ENCODE assay signal across 20 cellular contexts in genomic region chr4:6416518-6417286, GRCh38. TPM values are rescaled to one million over a fixed set of nuclear protein-coding genes. Genes with fewer than 3 reads are reported as not detected.
A peak's percentile ranks its signal among the peaks of the same experiment; 100 is the strongest.
DNase-seq lines count a peak whose midpoint lies in the region; ATAC-seq, FAIRE-seq and TF ChIP-seq lines count a peak whose summit lies in the region.
"Had no signal": no experiment of that assay in that cellular context is flagged by ENCODE, and none has a peak within 500 bp of the region (broad histone marks: within the 10 kb centered on the region; RNA-seq: fewer than 3 reads in every experiment).

No MANE protein-coding gene starts in this region.

- intact Hi-C loops in Right ventricle myocardium inferior (cut with DNase I) (no loop called here), left cardiac atrium (cut with DNase I) (no loop called here), upper lobe of right lung (cut with DNase I) (no loop called here), sigmoid colon (cut with DNase I) (no loop called here)

- H3K4me3 ChIP-seq in upper lobe of right lung (no peak overlapping the region), sigmoid colon (no peak overlapping the region)
- H3K4me3 ChIP-seq: uterus had no signal

- no peak for FAIRE-seq in urothelium cell line (lab: Jason Lieb, UNC)
- FAIRE-seq: colon, G401.6, GM12892, small intestine had no signal

- TF ChIP-seq POLR2A in sigmoid colon (IDR thresholded peaks at IDR 0.05): no peak

- no peaks in the 10 kb centered on the region for H3K4me1 ChIP-seq in upper lobe of right lung
- H3K4me1 ChIP-seq in sigmoid colon: peaks cover 0 to 3% (median 0%) of the 10 kb centered on the region in 4 donors

- 40 to 42% methylated on average over 15 to 16 of the region's 16 CpGs for WGBS in sigmoid colon, 2 donors

- TF ChIP-seq CTCF in upper lobe of right lung (IDR thresholded peaks at IDR 0.05): no peak
- no peak for TF ChIP-seq CTCF in sigmoid colon (IDR thresholded peaks at IDR 0.05)

- DNase-seq in Right ventricle myocardium inferior (ENCODE audit: missing footprints) (peak; percentile 57), left cardiac atrium (no peak), NCI-H69 (lab: John Stamatoyannopoulos, UW) (peak; percentile 84), iPS-NIHi7 (ENCODE audit: extremely low spot score) (peak; percentile 36), upper lobe of right lung (peak; percentile 51), sigmoid colon (no peak), urothelium cell line (ENCODE audit: low spot score) (no peak)
- DNase-seq: amniotic stem cell; mesenchymal stem cell; NCI-H1436; small intestine; stimulated activated naive CD4-positive, alpha-beta T cell; uterus had no signal

- no peaks in the 10 kb centered on the region for H3K36me3 ChIP-seq in upper lobe of right lung
- H3K36me3 ChIP-seq in sigmoid colon: no peaks in the 10 kb centered on the region
- H3K36me3 ChIP-seq: uterus had no signal

- H3K27me3 ChIP-seq in upper lobe of right lung (peaks cover 14% of the 10 kb centered on the region), sigmoid colon (peaks cover 0 to 23% (median 6%) of the 10 kb centered on the region in 3 donors)
- H3K27me3 ChIP-seq: uterus had no signal

- H3K27ac ChIP-seq in upper lobe of right lung (no peak overlapping the region), sigmoid colon (no peak overlapping the region)
- H3K27ac ChIP-seq: uterus, VCaP had no signal

- ATAC-seq in Right ventricle myocardium inferior: no peak
- no peak for ATAC-seq in left cardiac atrium
- no peak for ATAC-seq in upper lobe of right lung
- ATAC-seq in GM21526 (IDR thresholded peaks at IDR 0.05; ENCODE audit: low FRiP score, unreplicated experiment): no peak

- TF ChIP-seq EP300 in sigmoid colon (IDR thresholded peaks at IDR 0.05): no peak

- no peaks in the 10 kb centered on the region for H3K9me3 ChIP-seq in upper lobe of right lung
- H3K9me3 ChIP-seq in sigmoid colon: no peaks in the 10 kb centered on the region
- H3K9me3 ChIP-seq: uterus had no signal

RNA-seq across cellular contexts. Expression of gene PPP2R2C, which starts 55.7 kb away (rescaled TPM):
- total RNA-seq in Right ventricle myocardium inferior: 12.3 TPM
- total RNA-seq in left cardiac atrium: 1 to 10 TPM; 4.8 to 5.2 TPM
- 0.09 TPM for total RNA-seq in upper lobe of right lung
- 1 to 10 TPM in 3 of 4 donors, under 1 TPM in 1; 0.49 to 2.8 (median 1.3) TPM for total RNA-seq in sigmoid colon
- 1 to 10 TPM in 1 of 3 donors, not detected in 2; 1.1 TPM for polyA plus RNA-seq in sigmoid colon
- total RNA-seq: activated CD8-positive, alpha-beta memory T cell treated with anti-CD3 and anti-CD28 coated beads for 36 hours; activated T-helper 2 cell treated with anti-CD3 and anti-CD28 coated beads, Interferon-gamma antibody, Interleukin-2, Interleukin-4, amounts not matched to agents 10 μg/mL and 5 μg/mL and 100 μg/mL, durations not matched to agents 14 hours and 24 hours and 36 hours had no signal

Comparison
In these comparisons a context has a peak if more than half of its experiments do, and no peak if none do; other contexts are left out.
1. DNase-seq: peak in Right ventricle myocardium inferior (single experiment), NCI-H69 (single experiment), iPS-NIHi7 (single experiment) and upper lobe of right lung (single experiment); none in left cardiac atrium (single experiment), sigmoid colon (single experiment) and urothelium cell line (single experiment).